In the genomic region with DNA sequence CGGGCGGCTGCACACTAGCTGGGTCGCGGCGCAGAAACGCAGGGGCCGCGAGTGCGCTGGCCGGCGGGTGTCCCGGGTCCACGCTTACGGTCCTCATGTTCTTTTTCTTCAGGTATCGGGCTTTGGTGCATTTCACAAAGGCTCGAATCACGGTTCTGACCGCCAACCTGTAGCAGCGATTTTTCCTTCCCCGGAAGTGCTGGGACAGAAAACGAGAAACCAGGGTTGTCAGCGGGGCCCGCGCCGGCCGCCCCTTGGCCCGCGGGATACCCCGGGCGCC, we compare ENCODE assay signal across 8 cellular contexts. TPM values are rescaled to one million over a fixed set of nuclear protein-coding genes. Genes with fewer than 3 reads are reported as not detected.
DNase-seq lines count a peak whose midpoint lies in the region; ATAC-seq and TF ChIP-seq lines count a peak whose summit lies in the region.

No MANE protein-coding gene starts in this region.

- no peaks in the 10 kb centered on the region for H3K27me3 ChIP-seq in spleen (replicated peaks in 1 of 7)

- DNase-seq in T-helper 1 cell = no peak
- DNase-seq in T-helper 17 cell = no peak
- DNase-seq in left ventricle myocardium superior = no peak
- DNase-seq in spleen = no peak
- DNase-seq in kidney tubule cell (ENCODE audit: low spot score) = no peak
- no peak for DNase-seq in DMS 273 treated with DMSO at 0.1 percent for 48 hours (lab: John Stamatoyannopoulos, UW)

- H3K27ac Mint-ChIP-seq in T-helper 1 cell treated with Interleukin-12 subunit alpha and Interleukin-12 subunit beta and Interleukin-4 antibody, amounts not matched to agents 30 μg/mL and 1 μg/mL, for 36 hours = peak overlapping the region; percentile 86
- peak overlapping the region; percentile 91 for H3K27ac Mint-ChIP-seq in T-helper 17 cell

- peaks cover 32% of the 10 kb centered on the region for H3K36me3 Mint-ChIP-seq in T-helper 1 cell treated with Interleukin-12 subunit alpha and Interleukin-12 subunit beta and Interleukin-4 antibody, amounts not matched to agents 30 μg/mL and 1 μg/mL, for 36 hours (ENCODE audit: low read depth)
- peaks cover 3% of the 10 kb centered on the region for H3K36me3 Mint-ChIP-seq in T-helper 17 cell (ENCODE audit: low read depth)

- H3K4me3 ChIP-seq in spleen = peak overlapping the region; percentile 76 to 100 (median 100)

- H3K4me1 ChIP-seq in spleen = peaks cover 20 to 76% (median 55%) of the 10 kb centered on the region in 6 donors

- 0 to 1% (median 1%) methylated on average over 13 to 30 of the region's 30 CpGs for WGBS in spleen, 5 donors

- peak overlapping the region; percentile 85 to 94 (median 90) for H3K27ac ChIP-seq in spleen

- no peaks in the 10 kb centered on the region for H3K9me3 Mint-ChIP-seq in T-helper 1 cell treated with Interleukin-12 subunit alpha and Interleukin-12 subunit beta and Interleukin-4 antibody, amounts not matched to agents 30 μg/mL and 1 μg/mL, for 36 hours

- no peak for TF ChIP-seq CTCF in spleen (IDR thresholded peaks at IDR 0.05 in 8 of 11, conservative IDR thresholded peaks at IDR 0.05 in 3 of 11)

- intact Hi-C loops in left ventricle myocardium superior (cut with micrococcal nuclease) (no loop called here), spleen (cut with DNase I; ENCODE audit: low total_unique reads) (no loop called here)

- TF ChIP-seq POLR2A in spleen (IDR thresholded peaks at IDR 0.05) = no peak

- no peaks in the 10 kb centered on the region for H3K27me3 Mint-ChIP-seq in T-helper 1 cell treated with Interleukin-12 subunit alpha and Interleukin-12 subunit beta and Interleukin-4 antibody, amounts not matched to agents 30 μg/mL and 1 μg/mL, for 36 hours (ENCODE audit: low read depth)
- H3K27me3 Mint-ChIP-seq in T-helper 17 cell = no peaks in the 10 kb centered on the region

- peak overlapping the region; percentile 89 for H3K4me3 Mint-ChIP-seq in T-helper 1 cell treated with Interleukin-12 subunit alpha and Interleukin-12 subunit beta and Interleukin-4 antibody, amounts not matched to agents 30 μg/mL and 1 μg/mL, for 36 hours
- H3K4me3 Mint-ChIP-seq in T-helper 17 cell = peak overlapping the region; percentile 93

- H3K4me1 Mint-ChIP-seq in T-helper 1 cell treated with Interleukin-12 subunit alpha and Interleukin-12 subunit beta and Interleukin-4 antibody, amounts not matched to agents 30 μg/mL and 1 μg/mL, for 36 hours (ENCODE audit: low read depth) = peaks cover 25% of the 10 kb centered on the region
- H3K4me1 Mint-ChIP-seq in T-helper 17 cell = peaks cover 12% of the 10 kb centered on the region

- ATAC-seq in T-helper 17 cell = peak; percentile 3
- peak; percentile 9 for ATAC-seq in left ventricle myocardium superior
- ATAC-seq in GM21390 (IDR thresholded peaks at IDR 0.05; ENCODE audit: unreplicated experiment) = no peak

- H3K36me3 ChIP-seq in spleen = peaks cover 0 to 56% (median 40%) of the 10 kb centered on the region in 6 donors

- no peaks in the 10 kb centered on the region for H3K9me3 ChIP-seq in T-helper 17 cell (ENCODE audit: control insufficient read depth, low read length, poor library complexity, severe bottlenecking)
- no peaks in the 10 kb centered on the region for H3K9me3 ChIP-seq in spleen

RNA-seq across cellular contexts. Expression of a gene that starts 0.3 kb away (rescaled TPM):
- total RNA-seq in T-helper 17 cell = 10 to 100 TPM; 88.0 to 92.1 TPM
- total RNA-seq in left ventricle myocardium superior = 155 TPM
- total RNA-seq in spleen = 100 to 1,000 TPM in 3 of 7 donors, 10 to 100 TPM in 4; 67.4 to 144 (median 91.3) TPM
- 100 to 1,000 TPM; 101 to 168 (median 122) TPM for polyA plus RNA-seq in spleen

RNA-seq across cellular contexts. Expression of a gene that starts 7.6 kb away (rescaled TPM):
- total RNA-seq in T-helper 17 cell = 100 to 1,000 TPM; 231 to 252 TPM
- total RNA-seq in left ventricle myocardium superior = 61.0 TPM
- 100 to 1,000 TPM; 167 to 299 (median 208) TPM for total RNA-seq in spleen
- polyA plus RNA-seq in spleen = 100 to 1,000 TPM; 111 to 230 (median 199) TPM

RNA-seq across cellular contexts. Expression of a gene that starts 14.3 kb away (rescaled TPM):
- not detected for total RNA-seq in T-helper 17 cell
- 2.1 TPM for total RNA-seq in left ventricle myocardium superior
- total RNA-seq in spleen = 1 to 10 TPM in 5 of 7 donors, under 1 TPM in 2; 0.43 to 2.7 (median 1.2) TPM
- 1 to 10 TPM; 2.3 to 4.3 (median 3.0) TPM for polyA plus RNA-seq in spleen

RNA-seq across cellular contexts. Expression of a gene that starts 28.7 kb away (rescaled TPM):
- not detected for total RNA-seq in T-helper 17 cell
- 13.5 TPM for total RNA-seq in left ventricle myocardium superior
- 10 to 100 TPM in 6 of 7 donors, 1 to 10 TPM in 1; 3.9 to 18.0 (median 13.1) TPM for total RNA-seq in spleen
- 10 to 100 TPM in 2 of 3 donors, 1 to 10 TPM in 1; 4.1 to 12.7 (median 11.0) TPM for polyA plus RNA-seq in spleen

RNA-seq across cellular contexts. Expression of a gene that starts 31.8 kb away (rescaled TPM):
- total RNA-seq in T-helper 17 cell (10 to 100 TPM; 58.3 to 62.6 TPM), left ventricle myocardium superior (268 TPM), spleen (10 to 100 TPM; 61.3 to 85.1 (median 71.7) TPM)
- 100 to 1,000 TPM; 149 to 174 (median 151) TPM for polyA plus RNA-seq in spleen
